In the genomic region with DNA sequence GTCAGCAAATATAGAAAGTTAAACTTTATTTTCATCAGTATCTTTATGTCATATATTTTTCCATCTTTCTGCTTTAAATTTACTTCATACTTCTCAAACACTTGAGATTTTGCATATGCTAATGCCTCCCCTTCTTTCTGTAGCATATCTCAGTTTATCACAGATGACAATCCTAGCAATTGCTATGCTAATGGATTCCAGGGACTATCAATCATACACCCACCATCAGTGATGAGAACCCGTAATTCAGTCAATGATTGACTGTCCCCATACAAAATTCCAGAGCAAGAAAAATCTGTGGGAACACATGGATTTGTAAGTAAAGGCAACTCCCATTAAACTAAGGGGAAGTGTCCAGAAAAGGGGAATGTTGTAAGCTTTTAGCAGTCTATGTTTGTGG, we compare ENCODE assay signal across 36 cellular contexts.
"Had no signal": no experiment of that assay in that cellular context is flagged by ENCODE, and none has a peak within 500 bp of the region (broad histone marks: within the 10 kb centered on the region; RNA-seq: fewer than 3 reads in every experiment).

No MANE protein-coding gene starts in this region.

- H3K27me3 ChIP-seq: adrenal gland, ascending aorta, body of pancreas, brain microvascular endothelial cell, breast epithelium, cardiac muscle cell had no signal

- H3K27ac Mint-ChIP-seq: activated naive CD4-positive, alpha-beta T cell treated with anti-CD3 and anti-CD28 coated beads for 36 hours; activated naive CD4-positive, alpha-beta T cell treated with anti-CD3 and anti-CD28 coated beads, Interleukin-2, amount 10 ng/mL, durations not matched to agents 7 days and 5 days; activated naive CD4-positive, alpha-beta T cell treated with anti-CD3 and anti-CD28 coated beads, Interleukin-2, amount 50 U/mL, for 24 hours; activated naive CD4-positive, alpha-beta T cell treated with anti-CD3 and anti-CD28 coated beads, Interleukin-2, amount 50 U/mL, for 72 hours; activated naive CD8-positive, alpha-beta T cell; activated naive CD8-positive, alpha-beta T cell treated with anti-CD3 and anti-CD28 coated beads for 36 hours; activated naive CD8-positive, alpha-beta T cell treated with anti-CD3 and anti-CD28 coated beads, Interleukin-2, amount 10 ng/mL, durations not matched to agents 7 days and 5 days; activated naive CD8-positive, alpha-beta T cell treated with anti-CD3 and anti-CD28 coated beads, Interleukin-2, amount 50 U/mL, for 24 hours; activated T-cell treated with anti-CD3 and anti-CD28 coated beads, Interleukin-2, amount 50 U/mL, for 72 hours; activated T-helper 1 cell treated with anti-CD3 and anti-CD28 coated beads, Interleukin-12 subunit alpha, Interleukin-12 subunit beta, Interleukin-2, Interleukin-4 antibody, amounts not matched to agents 30 ng/mL and 10 ng/mL and 1 ng/mL, durations not matched to agents 14 hours and 24 hours and 36 hours; activated T-helper 17 cell treated with anti-CD3 and anti-CD28 coated beads, Interleukin-2, amount 50 U/mL, for 72 hours; activated T-helper 2 cell treated with anti-CD3 and anti-CD28 coated beads, Interferon-gamma antibody, Interleukin-2, Interleukin-4, amounts not matched to agents 10 μg/mL and 5 μg/mL and 100 μg/mL, durations not matched to agents 14 hours and 24 hours and 36 hours; brain had no signal

- H3K4me3 Mint-ChIP-seq: activated naive CD4-positive, alpha-beta T cell treated with anti-CD3 and anti-CD28 coated beads for 36 hours; activated naive CD4-positive, alpha-beta T cell treated with anti-CD3 and anti-CD28 coated beads, Interleukin-2, amount 10 ng/mL, durations not matched to agents 7 days and 5 days; activated naive CD4-positive, alpha-beta T cell treated with anti-CD3 and anti-CD28 coated beads, Interleukin-2, amount 50 U/mL, for 24 hours; activated naive CD8-positive, alpha-beta T cell; activated naive CD8-positive, alpha-beta T cell treated with anti-CD3 and anti-CD28 coated beads for 36 hours; activated naive CD8-positive, alpha-beta T cell treated with anti-CD3 and anti-CD28 coated beads, Interleukin-2, amount 10 ng/mL, durations not matched to agents 7 days and 5 days; activated naive CD8-positive, alpha-beta T cell treated with anti-CD3 and anti-CD28 coated beads, Interleukin-2, amount 50 U/mL, for 24 hours; activated T-cell treated with anti-CD3 and anti-CD28 coated beads, Interleukin-2, amount 50 U/mL, for 4 hours; activated T-cell treated with anti-CD3 and anti-CD28 coated beads, Interleukin-2, amount 50 U/mL, for 72 hours; activated T-helper 1 cell treated with anti-CD3 and anti-CD28 coated beads, Interleukin-12 subunit alpha, Interleukin-12 subunit beta, Interleukin-2, Interleukin-4 antibody, amounts not matched to agents 30 ng/mL and 10 ng/mL and 1 ng/mL, durations not matched to agents 14 hours and 24 hours and 36 hours; activated T-helper 17 cell treated with anti-CD3 and anti-CD28 coated beads, Interleukin-2, amount 50 U/mL, for 72 hours; brain; central memory CD8-positive, alpha-beta T cell had no signal

- H3K36me3 Mint-ChIP-seq: activated naive CD4-positive, alpha-beta T cell treated with anti-CD3 and anti-CD28 coated beads, Interleukin-2, amount 10 ng/mL, durations not matched to agents 7 days and 5 days; activated naive CD4-positive, alpha-beta T cell treated with anti-CD3 and anti-CD28 coated beads, Interleukin-2, amount 50 U/mL, for 24 hours; activated naive CD4-positive, alpha-beta T cell treated with anti-CD3 and anti-CD28 coated beads, Interleukin-2, amount 50 U/mL, for 72 hours; activated naive CD8-positive, alpha-beta T cell; activated naive CD8-positive, alpha-beta T cell treated with anti-CD3 and anti-CD28 coated beads for 36 hours; activated naive CD8-positive, alpha-beta T cell treated with anti-CD3 and anti-CD28 coated beads, Interleukin-2, amount 10 ng/mL, durations not matched to agents 7 days and 5 days; brain had no signal

- H3K4me1 ChIP-seq: adrenal gland, ascending aorta, body of pancreas, breast epithelium had no signal

- H3K9me3 Mint-ChIP-seq: activated naive CD4-positive, alpha-beta T cell treated with anti-CD3 and anti-CD28 coated beads, Interleukin-2, amount 10 ng/mL, durations not matched to agents 7 days and 5 days; activated naive CD4-positive, alpha-beta T cell treated with anti-CD3 and anti-CD28 coated beads, Interleukin-2, amount 50 U/mL, for 24 hours; activated naive CD8-positive, alpha-beta T cell treated with anti-CD3 and anti-CD28 coated beads, Interleukin-2, amount 50 U/mL, for 24 hours; activated T-helper 1 cell treated with anti-CD3 and anti-CD28 coated beads, Interleukin-12 subunit alpha, Interleukin-12 subunit beta, Interleukin-2, Interleukin-4 antibody, amounts not matched to agents 30 ng/mL and 10 ng/mL and 1 ng/mL, durations not matched to agents 14 hours and 24 hours and 36 hours; activated T-helper 2 cell treated with anti-CD3 and anti-CD28 coated beads, Interferon-gamma antibody, Interleukin-2, Interleukin-4, amounts not matched to agents 10 μg/mL and 5 μg/mL and 100 μg/mL, durations not matched to agents 14 hours and 24 hours and 36 hours had no signal

- H3K4me3 ChIP-seq: adrenal gland, ascending aorta, body of pancreas, breast epithelium, cardiac muscle cell had no signal

- DNase-seq: activated effector memory CD4-positive, alpha-beta T cell treated with anti-CD3 and anti-CD28 coated beads, Interleukin-2, amount 50 U/mL, for 16 hours; activated effector memory CD4-positive, alpha-beta T cell treated with Interleukin-2 at 50 U/mL for 16 hours; activated gamma-delta T cell; activated gamma-delta T cell treated with Interleukin-2 at 50 U/mL for 16 hours; activated naive CD4-positive, alpha-beta T cell; activated naive CD4-positive, alpha-beta T cell treated with anti-CD3 and anti-CD28 coated beads for 36 hours; activated naive CD4-positive, alpha-beta T cell treated with anti-CD3 and anti-CD28 coated beads, Interleukin-2, amount 10 ng/mL, durations not matched to agents 7 days and 5 days; activated naive CD4-positive, alpha-beta T cell treated with anti-CD3 and anti-CD28 coated beads, Interleukin-2, amount 50 U/mL, for 16 hours; activated naive CD4-positive, alpha-beta T cell treated with Interleukin-2 at 50 U/mL for 16 hours; activated naive CD8-positive, alpha-beta T cell treated with anti-CD3 and anti-CD28 coated beads for 36 hours; activated naive CD8-positive, alpha-beta T cell treated with anti-CD3 and anti-CD28 coated beads, Interleukin-2, amount 10 ng/mL, durations not matched to agents 7 days and 5 days; activated naive CD8-positive, alpha-beta T cell treated with anti-CD3 and anti-CD28 coated beads, Interleukin-2, amount 50 U/mL, for 24 hours; activated T-cell treated with anti-CD3 and anti-CD28 coated beads, Interleukin-2, amount 50 U/mL, for 1 hour; activated T-cell treated with anti-CD3 and anti-CD28 coated beads, Interleukin-2, amount 50 U/mL, for 4 hours; activated T-cell treated with anti-CD3 and anti-CD28 coated beads, Interleukin-2, amount 50 U/mL, for 48 hours; activated T-cell treated with anti-CD3 and anti-CD28 coated beads, Interleukin-2, amount 50 U/mL, for 72 hours; adrenal gland; amniotic stem cell; amygdala; anterior cingulate cortex; aorta; body of pancreas; brain microvascular endothelial cell; central memory CD4-positive, alpha-beta T cell; cerebellar nuclear complex had no signal

- H3K4me1 Mint-ChIP-seq: activated naive CD4-positive, alpha-beta T cell treated with anti-CD3 and anti-CD28 coated beads, Interleukin-2, amount 10 ng/mL, durations not matched to agents 7 days and 5 days; activated naive CD4-positive, alpha-beta T cell treated with anti-CD3 and anti-CD28 coated beads, Interleukin-2, amount 50 U/mL, for 24 hours; activated naive CD8-positive, alpha-beta T cell treated with anti-CD3 and anti-CD28 coated beads for 36 hours; activated naive CD8-positive, alpha-beta T cell treated with anti-CD3 and anti-CD28 coated beads, Interleukin-2, amount 10 ng/mL, durations not matched to agents 7 days and 5 days; activated T-helper 17 cell treated with anti-CD3 and anti-CD28 coated beads, Interleukin-2, amount 50 U/mL, for 72 hours; central memory CD8-positive, alpha-beta T cell had no signal

- H3K9me3 ChIP-seq: adrenal gland, ascending aorta, body of pancreas had no signal

- H3K27me3 Mint-ChIP-seq: activated naive CD4-positive, alpha-beta T cell treated with anti-CD3 and anti-CD28 coated beads, Interleukin-2, amount 10 ng/mL, durations not matched to agents 7 days and 5 days; activated naive CD4-positive, alpha-beta T cell treated with anti-CD3 and anti-CD28 coated beads, Interleukin-2, amount 50 U/mL, for 24 hours; activated naive CD8-positive, alpha-beta T cell; activated naive CD8-positive, alpha-beta T cell treated with anti-CD3 and anti-CD28 coated beads for 36 hours; activated naive CD8-positive, alpha-beta T cell treated with anti-CD3 and anti-CD28 coated beads, Interleukin-2, amount 10 ng/mL, durations not matched to agents 7 days and 5 days; activated naive CD8-positive, alpha-beta T cell treated with anti-CD3 and anti-CD28 coated beads, Interleukin-2, amount 50 U/mL, for 24 hours; activated T-helper 17 cell treated with anti-CD3 and anti-CD28 coated beads, Interleukin-2, amount 50 U/mL, for 72 hours; brain; central memory CD8-positive, alpha-beta T cell had no signal

- H3K36me3 ChIP-seq: adrenal gland, ascending aorta, brain microvascular endothelial cell, breast epithelium, cardiac muscle cell had no signal
